In genomic region chr11:66263785-66264184, GRCh38 we compare ENCODE assay signal across 11 cellular contexts. TPM values are rescaled to one million over a fixed set of nuclear protein-coding genes. Genes with fewer than 3 reads are reported as not detected.
"Had no signal": no experiment of that assay in that cellular context is flagged by ENCODE, and none has a peak within 500 bp of the region (broad histone marks: within the 10 kb centered on the region; RNA-seq: fewer than 3 reads in every experiment).

No MANE protein-coding gene starts in this region.

- H3K4me3 ChIP-seq: GM23338 had no signal

- H3K9me3 Mint-ChIP-seq: GM23338 had no signal

- H3K4me3 Mint-ChIP-seq: GM23338 had no signal

- H3K9ac ChIP-seq: KMS-11 had no signal

- H2AFZ ChIP-seq: GM23338 had no signal

- H3K27ac ChIP-seq: HL-60, KMS-11 had no signal

- FAIRE-seq: H1, H54 had no signal

- H3K4me2 ChIP-seq: GM23338, KMS-11 had no signal

- DNase-seq: H9, HCEC 1CT, IMR-90, Karpas-422, KBM-7 had no signal

- H3K27ac Mint-ChIP-seq: GM23338 had no signal

- ATAC-seq: GM23338 had no signal

RNA-seq across cellular contexts. Expression of gene TMEM151A, which starts 27.9 kb away (rescaled TPM):
- total RNA-seq: HT1080, IMR-90 had no signal
